1 cellular context compared by ENCODE assay signal in genomic region chr20:15889073-15889923, GRCh38.
TF ChIP-seq lines count a peak whose summit lies in the region.

No MANE protein-coding gene starts in this region.

TF ChIP-seq in H1, 55 proteins besides CTCF, POLR2A, EP300 and RAD21 (continued from another document):
- TF ChIP-seq PHF8 (conservative IDR thresholded peaks at IDR 0.05; ENCODE audit: low read depth, low read length) = no peak
